Comparison of ENCODE assay signal across 9 cellular contexts in the genomic region with DNA sequence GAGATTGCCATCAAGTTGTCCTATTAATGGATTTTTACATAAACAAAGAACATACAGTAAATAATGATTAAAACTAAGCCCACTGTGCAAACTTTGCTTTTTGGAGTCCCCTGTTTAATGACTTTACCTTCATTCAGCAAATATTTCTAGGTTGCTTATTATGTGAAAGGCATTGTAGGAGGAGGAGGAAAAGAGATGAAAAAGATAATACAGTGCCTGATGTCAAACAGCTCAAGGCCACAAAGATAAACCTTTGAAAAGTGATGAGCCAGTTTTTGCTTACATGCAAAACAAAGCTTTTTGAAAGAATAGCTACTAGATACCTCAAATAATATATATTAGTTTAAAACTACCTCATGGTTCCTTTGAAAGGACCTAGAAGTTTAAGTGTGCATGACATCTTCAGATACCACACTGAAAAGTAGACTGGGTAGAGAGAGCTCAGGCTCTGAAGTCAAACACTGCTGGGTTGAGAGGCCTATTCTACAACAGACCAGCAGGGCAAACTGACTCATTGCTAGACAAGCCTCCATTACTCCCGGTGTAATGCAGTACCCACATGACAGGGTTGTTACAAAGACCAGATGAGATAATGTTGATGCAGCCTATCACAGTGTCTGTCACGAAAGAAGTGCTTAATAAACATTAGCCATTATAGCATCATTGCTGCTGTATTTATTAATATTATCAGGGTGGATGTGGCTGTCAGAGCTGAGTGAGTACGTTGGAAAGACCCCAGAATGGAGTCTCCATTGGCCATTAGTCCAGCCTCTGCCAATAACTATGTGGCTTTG. TPM values are rescaled to one million over a fixed set of nuclear protein-coding genes. Genes with fewer than 3 reads are reported as not detected.
DNase-seq lines count a peak whose midpoint lies in the region; ATAC-seq and TF ChIP-seq lines count a peak whose summit lies in the region.
"Had no signal": no experiment of that assay in that cellular context is flagged by ENCODE, and none has a peak within 500 bp of the region (broad histone marks: within the 10 kb centered on the region; RNA-seq: fewer than 3 reads in every experiment).

No MANE protein-coding gene starts in this region.

- no peaks in the 10 kb centered on the region for H3K27me3 Mint-ChIP-seq in natural killer cell (ENCODE audit: low read depth in 2 of 2)
- H3K27me3 Mint-ChIP-seq in immature natural killer cell (ENCODE audit: low read depth in 3 of 3), result no peaks in the 10 kb centered on the region
- H3K27me3 Mint-ChIP-seq: activated naive CD4-positive, alpha-beta T cell treated with anti-CD3 and anti-CD28 coated beads, Interleukin-2, amount 50 U/mL, for 24 hours had no signal

- no peaks in the 10 kb centered on the region for H3K36me3 Mint-ChIP-seq in natural killer cell
- H3K36me3 Mint-ChIP-seq in immature natural killer cell, result no peaks in the 10 kb centered on the region
- H3K36me3 Mint-ChIP-seq: activated naive CD4-positive, alpha-beta T cell treated with anti-CD3 and anti-CD28 coated beads, Interleukin-2, amount 50 U/mL, for 24 hours had no signal

- intact Hi-C loops in natural killer cell (cut with micrococcal nuclease), result no loop called here

- H3K4me1 Mint-ChIP-seq in natural killer cell (no peaks in the 10 kb centered on the region), immature natural killer cell (no peaks in the 10 kb centered on the region)
- H3K4me1 Mint-ChIP-seq: activated naive CD4-positive, alpha-beta T cell treated with anti-CD3 and anti-CD28 coated beads, Interleukin-2, amount 50 U/mL, for 24 hours had no signal

- DNase-seq in NCI-H82 (lab: John Stamatoyannopoulos, UW) (peak; percentile 46), NCI-H82 treated with DMSO at 0.1 percent for 48 hours (lab: John Stamatoyannopoulos, UW; ENCODE audit: unreplicated experiment) (no peak), HT1080 (ENCODE audit: low read depth) (peak; percentile 32), astrocyte of the hippocampus (ENCODE audit: low read depth, low spot score) (peak; percentile 49), natural killer cell (no peak), immature natural killer cell (no peak)
- DNase-seq in activated T-cell treated with anti-CD3 and anti-CD28 coated beads, Interleukin-2, amount 50 U/mL, for 48 hours, result no peak

- H3K9me3 Mint-ChIP-seq in natural killer cell, result no peaks in the 10 kb centered on the region
- no peaks in the 10 kb centered on the region for H3K9me3 Mint-ChIP-seq in immature natural killer cell
- H3K9me3 Mint-ChIP-seq: activated naive CD4-positive, alpha-beta T cell treated with anti-CD3 and anti-CD28 coated beads, Interleukin-2, amount 50 U/mL, for 24 hours had no signal

- H3K4me3 Mint-ChIP-seq in natural killer cell (no peak overlapping the region), immature natural killer cell (no peak overlapping the region)
- H3K4me3 Mint-ChIP-seq: activated naive CD4-positive, alpha-beta T cell treated with anti-CD3 and anti-CD28 coated beads, Interleukin-2, amount 50 U/mL, for 24 hours had no signal

- H3K27ac Mint-ChIP-seq in natural killer cell (no peak overlapping the region), immature natural killer cell (no peak overlapping the region)
- H3K27ac Mint-ChIP-seq: activated naive CD4-positive, alpha-beta T cell treated with anti-CD3 and anti-CD28 coated beads, Interleukin-2, amount 50 U/mL, for 24 hours had no signal

- no peak for TF ChIP-seq CTCF in natural killer cell (IDR thresholded peaks at IDR 0.05)

- ATAC-seq in GM21576 (IDR thresholded peaks at IDR 0.05; ENCODE audit: unreplicated experiment) (peak; percentile 86), natural killer cell (peak; percentile 57 to 63 (median 57))

RNA-seq across cellular contexts. Expression of a gene that starts 11.8 kb away (rescaled TPM):
- 24.9 and 25.4 TPM in 2 replicates for total RNA-seq in HT1080 (2014; rRNA removed; shearing (Covaris generic))
- polyA plus RNA-seq in HT1080 (2015; cell fraction: cytosol; rRNA removed), result 30.4 and 31.8 TPM in 2 replicates
- polyA plus RNA-seq in HT1080 (2015; cell fraction: nucleus; rRNA removed), result 21.7 and 23.2 TPM in 2 replicates
- 1 to 10 TPM; 1.2 to 1.3 (median 1.2) TPM for total RNA-seq in natural killer cell
- 1 to 10 TPM in 1 of 3 donors, under 1 TPM in 2; 0.67 to 1.4 (median 0.88) TPM for polyA plus RNA-seq in immature natural killer cell

Comparison
In these comparisons a context has a peak if more than half of its experiments do, and no peak if none do; other contexts are left out.
1. DNase-seq: peak in NCI-H82 (single experiment), HT1080 (single experiment) and astrocyte of the hippocampus (single experiment); none in NCI-H82 treated with DMSO at 0.1 percent for 48 hours (single experiment), natural killer cell (single experiment), activated T-cell treated with anti-CD3 and anti-CD28 coated beads, Interleukin-2, amount 50 U/mL, for 48 hours (0 of 2) and immature natural killer cell (0 of 3).
2. RNA of a gene that starts 11.8 kb away (total RNA-seq): 24.9 to 25.4 TPM in HT1080; 1.2 to 1.3 TPM in natural killer cell; every median in the first group is over 10 times any median in the second.